ENCODE assay signal across 17 cellular contexts in the genomic region with DNA sequence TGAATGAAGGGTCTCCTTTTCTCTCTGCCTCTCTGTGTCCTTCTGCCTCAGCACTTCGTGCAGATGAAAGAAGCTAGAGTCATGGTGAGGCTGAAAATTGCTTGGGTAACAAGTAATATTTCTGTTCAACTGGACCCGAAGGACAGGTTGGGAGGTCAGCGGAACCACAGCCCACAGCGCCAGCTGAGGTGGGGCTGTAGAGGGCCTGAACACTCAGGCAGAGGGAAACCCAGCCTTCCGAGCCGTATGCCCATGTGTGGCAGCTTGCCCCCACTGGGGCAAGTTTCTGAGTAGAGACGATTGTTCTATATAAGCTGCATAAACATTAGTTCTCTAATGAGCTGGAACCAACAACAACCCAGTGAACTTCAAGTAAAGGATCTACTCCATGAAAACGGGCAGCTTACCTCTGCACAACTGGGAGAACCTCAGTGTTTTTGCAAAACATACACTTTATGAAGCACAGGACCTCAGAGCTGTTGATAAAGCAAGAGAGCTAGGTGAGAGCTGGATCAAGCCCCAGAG. TPM values are rescaled to one million over a fixed set of nuclear protein-coding genes. Genes with fewer than 3 reads are reported as not detected.
DNase-seq lines count a peak whose midpoint lies in the region; ATAC-seq and TF ChIP-seq lines count a peak whose summit lies in the region.
"Had no signal": no experiment of that assay in that cellular context is flagged by ENCODE, and none has a peak within 500 bp of the region (broad histone marks: within the 10 kb centered on the region; RNA-seq: fewer than 3 reads in every experiment).

No MANE protein-coding gene starts in this region.

- peaks cover 0 to 4% of the 10 kb centered on the region in 2 donors for H3K27me3 Mint-ChIP-seq in natural killer cell treated with Interleukin-12 subunit alpha and Interleukin-12 subunit beta and Interleukin-15 and Interleukin-18, amount 100 ng/mL, for 72 hours
- H3K27me3 Mint-ChIP-seq in natural killer cell (ENCODE audit: low read depth in 2 of 2) (peaks cover 0 to 8% of the 10 kb centered on the region in 2 donors), osteocyte (ENCODE audit: unreplicated experiment) (no peaks in the 10 kb centered on the region)
- no peaks in the 10 kb centered on the region for H3K27me3 Mint-ChIP-seq in activated T-helper 2 cell treated with anti-CD3 and anti-CD28 coated beads, Interferon-gamma antibody, Interleukin-2, Interleukin-4, amounts not matched to agents 10 μg/mL and 5 μg/mL and 100 μg/mL, durations not matched to agents 14 hours and 24 hours and 36 hours (ENCODE audit: low read depth)

- no peaks in the 10 kb centered on the region for H3K27me3 ChIP-seq in osteoblast (ENCODE audit: insufficient read depth, low read length)
- H3K27me3 ChIP-seq in right atrium auricular region = no peaks in the 10 kb centered on the region
- H3K27me3 ChIP-seq: MG63 had no signal

- H3K36me3 ChIP-seq in osteoblast (ENCODE audit: insufficient read depth, low read length) (no peaks in the 10 kb centered on the region), right atrium auricular region (no peaks in the 10 kb centered on the region)
- H3K36me3 ChIP-seq: MG63 had no signal

- H3K4me2 ChIP-seq in osteoblast (ENCODE audit: insufficient read depth, low read length) = no peak overlapping the region

- H3K36me3 Mint-ChIP-seq in natural killer cell treated with Interleukin-12 subunit alpha and Interleukin-12 subunit beta and Interleukin-15 and Interleukin-18, amount 100 ng/mL, for 72 hours = peaks cover 9% of the 10 kb centered on the region
- H3K36me3 Mint-ChIP-seq in natural killer cell = peaks cover 10% of the 10 kb centered on the region
- H3K36me3 Mint-ChIP-seq in osteocyte (ENCODE audit: unreplicated experiment) = no peaks in the 10 kb centered on the region
- no peaks in the 10 kb centered on the region for H3K36me3 Mint-ChIP-seq in activated T-helper 2 cell treated with anti-CD3 and anti-CD28 coated beads, Interferon-gamma antibody, Interleukin-2, Interleukin-4, amounts not matched to agents 10 μg/mL and 5 μg/mL and 100 μg/mL, durations not matched to agents 14 hours and 24 hours and 36 hours (ENCODE audit: low read depth)

- H3K4me3 ChIP-seq in osteoblast (ENCODE audit: insufficient read depth, low read length) = no peak overlapping the region
- H3K4me3 ChIP-seq in right atrium auricular region = no peak overlapping the region
- H3K4me3 ChIP-seq: GM12878, MG63 had no signal

- peak; percentile 12 for DNase-seq in natural killer cell treated with Interleukin-12 subunit alpha and Interleukin-12 subunit beta and Interleukin-15 and Interleukin-18, amount 100 ng/mL, for 72 hours (ENCODE audit: low spot score)
- DNase-seq in natural killer cell = no peak
- DNase-seq in left kidney (ENCODE audit: low read depth, low spot score) = peak; percentile 54
- DNase-seq in osteoblast (ENCODE audit: insufficient read length, low spot score, missing footprints) = no peak
- DNase-seq in osteocyte (ENCODE audit: extremely low spot score, unreplicated experiment) = no peak
- no peak for DNase-seq in right atrium auricular region (ENCODE audit: low spot score)
- DNase-seq in activated T-helper 2 cell treated with anti-CD3 and anti-CD28 coated beads, Interferon-gamma antibody, Interleukin-2, Interleukin-4, amounts not matched to agents 10 μg/mL and 5 μg/mL and 100 μg/mL, durations not matched to agents 14 hours and 24 hours and 36 hours (ENCODE audit: low spot score) = no peak
- DNase-seq: 8988T, DMS79, NCI-H1105, NCI-H187 treated with DMSO at 0.1 percent for 48 hours, NCI-H446 treated with DMSO at 0.1 percent for 48 hours, NCI-H774 had no signal

- H3K4me3 Mint-ChIP-seq in natural killer cell treated with Interleukin-12 subunit alpha and Interleukin-12 subunit beta and Interleukin-15 and Interleukin-18, amount 100 ng/mL, for 72 hours = no peak overlapping the region
- H3K4me3 Mint-ChIP-seq in natural killer cell (no peak overlapping the region), osteocyte (ENCODE audit: unreplicated experiment) (no peak overlapping the region)
- H3K4me3 Mint-ChIP-seq in activated T-helper 2 cell treated with anti-CD3 and anti-CD28 coated beads, Interferon-gamma antibody, Interleukin-2, Interleukin-4, amounts not matched to agents 10 μg/mL and 5 μg/mL and 100 μg/mL, durations not matched to agents 14 hours and 24 hours and 36 hours (ENCODE audit: low read depth) = no peak overlapping the region

- no peak overlapping the region for H3K27ac Mint-ChIP-seq in natural killer cell treated with Interleukin-12 subunit alpha and Interleukin-12 subunit beta and Interleukin-15 and Interleukin-18, amount 100 ng/mL, for 72 hours
- no peak overlapping the region for H3K27ac Mint-ChIP-seq in natural killer cell
- no peak overlapping the region for H3K27ac Mint-ChIP-seq in osteocyte (ENCODE audit: unreplicated experiment)
- no peak overlapping the region for H3K27ac Mint-ChIP-seq in activated T-helper 2 cell treated with anti-CD3 and anti-CD28 coated beads, Interferon-gamma antibody, Interleukin-2, Interleukin-4, amounts not matched to agents 10 μg/mL and 5 μg/mL and 100 μg/mL, durations not matched to agents 14 hours and 24 hours and 36 hours

- peak in 1 of 2 donors; percentile 43 for ATAC-seq in natural killer cell treated with Interleukin-12 subunit alpha and Interleukin-12 subunit beta and Interleukin-15 and Interleukin-18, amount 100 ng/mL, for 72 hours
- ATAC-seq in natural killer cell (no peak), GM21529 (IDR thresholded peaks at IDR 0.05; ENCODE audit: unreplicated experiment) (no peak)
- ATAC-seq: GM12878, Right ventricle myocardium inferior had no signal

- intact Hi-C loops in natural killer cell (cut with micrococcal nuclease) = no loop called here
- intact Hi-C loops in activated T-helper 2 cell treated with anti-CD3 and anti-CD28 coated beads, Interferon-gamma antibody, Interleukin-2, Interleukin-4, amounts not matched to agents 10 μg/mL and 5 μg/mL and 100 μg/mL, durations not matched to agents 14 hours and 24 hours and 36 hours (cut with micrococcal nuclease) = no loop called here

- H3K27ac ChIP-seq in osteoblast (ENCODE audit: low read depth, low read length) (peak overlapping the region; percentile 53), right atrium auricular region (no peak overlapping the region)

- no peaks in the 10 kb centered on the region for H3K4me1 Mint-ChIP-seq in natural killer cell treated with Interleukin-12 subunit alpha and Interleukin-12 subunit beta and Interleukin-15 and Interleukin-18, amount 100 ng/mL, for 72 hours (ENCODE audit: low read depth in 2 of 2)
- H3K4me1 Mint-ChIP-seq in natural killer cell (peaks cover 0 to 7% of the 10 kb centered on the region in 2 donors), osteocyte (ENCODE audit: unreplicated experiment) (peaks cover 56% of the 10 kb centered on the region)
- H3K4me1 Mint-ChIP-seq in activated T-helper 2 cell treated with anti-CD3 and anti-CD28 coated beads, Interferon-gamma antibody, Interleukin-2, Interleukin-4, amounts not matched to agents 10 μg/mL and 5 μg/mL and 100 μg/mL, durations not matched to agents 14 hours and 24 hours and 36 hours (ENCODE audit: low read depth) = no peaks in the 10 kb centered on the region

- no peaks in the 10 kb centered on the region for H4K20me1 ChIP-seq in osteoblast (ENCODE audit: insufficient read depth, low read length)

- H2AFZ ChIP-seq in osteoblast (ENCODE audit: low read length) = no peak overlapping the region

- H3K9me3 ChIP-seq in osteoblast (ENCODE audit: low read depth, low read length) (no peaks in the 10 kb centered on the region), right atrium auricular region (peaks cover 0 to 11% of the 10 kb centered on the region in 2 donors)

- TF ChIP-seq CTCF in natural killer cell (IDR thresholded peaks at IDR 0.05) (no peak), osteoblast (IDR thresholded peaks at IDR 0.05; ENCODE audit: extremely low read depth, low read depth, low read length) (no peak), osteocyte (IDR thresholded peaks at IDR 0.05) (no peak), right atrium auricular region (IDR thresholded peaks at IDR 0.05) (no peak)

- H3K4me1 ChIP-seq in osteoblast (ENCODE audit: insufficient read depth, low read length) (peaks cover 32% of the 10 kb centered on the region), right atrium auricular region (peaks cover 0 to 11% of the 10 kb centered on the region in 2 donors)

- no peaks in the 10 kb centered on the region for H3K79me2 ChIP-seq in osteoblast (ENCODE audit: insufficient read depth, low read length)

- H3K9me3 Mint-ChIP-seq in natural killer cell treated with Interleukin-12 subunit alpha and Interleukin-12 subunit beta and Interleukin-15 and Interleukin-18, amount 100 ng/mL, for 72 hours = peaks cover 5% of the 10 kb centered on the region
- H3K9me3 Mint-ChIP-seq in natural killer cell (peaks cover 6 to 11% of the 10 kb centered on the region in 2 donors), osteocyte (ENCODE audit: unreplicated experiment) (peaks cover 5% of the 10 kb centered on the region)
- H3K9me3 Mint-ChIP-seq in activated T-helper 2 cell treated with anti-CD3 and anti-CD28 coated beads, Interferon-gamma antibody, Interleukin-2, Interleukin-4, amounts not matched to agents 10 μg/mL and 5 μg/mL and 100 μg/mL, durations not matched to agents 14 hours and 24 hours and 36 hours = peaks cover 16% of the 10 kb centered on the region

RNA-seq across cellular contexts. Expression of a gene that starts 58.4 kb away (rescaled TPM):
- under 1 TPM in 1 of 2 donors, not detected in 1; 0.50 TPM for total RNA-seq in natural killer cell treated with Interleukin-12 subunit alpha and Interleukin-12 subunit beta and Interleukin-15 and Interleukin-18, amount 100 ng/mL, for 72 hours
- total RNA-seq in natural killer cell (1 to 10 TPM; 1.6 to 3.5 (median 2.9) TPM), osteoblast (67.3 and 88.1 TPM in 2 replicates), osteocyte (93.8 and 103 TPM in 2 replicates), right atrium auricular region (10 to 100 TPM; 39.7 to 44.4 TPM)
- 5.3 and 8.5 TPM in 2 replicates for total RNA-seq in activated T-helper 2 cell treated with anti-CD3 and anti-CD28 coated beads, Interferon-gamma antibody, Interleukin-2, Interleukin-4, amounts not matched to agents 10 μg/mL and 5 μg/mL and 100 μg/mL, durations not matched to agents 14 hours and 24 hours and 36 hours

Comparison
In these comparisons a context has a peak if more than half of its experiments do, and no peak if none do; other contexts are left out.
1. DNase-seq: peak in natural killer cell treated with Interleukin-12 subunit alpha and Interleukin-12 subunit beta and Interleukin-15 and Interleukin-18, amount 100 ng/mL, for 72 hours (single experiment) and left kidney (single experiment); none in natural killer cell (single experiment), osteoblast (single experiment), osteocyte (single experiment), right atrium auricular region (single experiment) and activated T-helper 2 cell treated with anti-CD3 and anti-CD28 coated beads, Interferon-gamma antibody, Interleukin-2, Interleukin-4, amounts not matched to agents 10 μg/mL and 5 μg/mL and 100 μg/mL, durations not matched to agents 14 hours and 24 hours and 36 hours (single experiment).